Comparison of ENCODE assay signal across 1 cellular context in the genomic region with DNA sequence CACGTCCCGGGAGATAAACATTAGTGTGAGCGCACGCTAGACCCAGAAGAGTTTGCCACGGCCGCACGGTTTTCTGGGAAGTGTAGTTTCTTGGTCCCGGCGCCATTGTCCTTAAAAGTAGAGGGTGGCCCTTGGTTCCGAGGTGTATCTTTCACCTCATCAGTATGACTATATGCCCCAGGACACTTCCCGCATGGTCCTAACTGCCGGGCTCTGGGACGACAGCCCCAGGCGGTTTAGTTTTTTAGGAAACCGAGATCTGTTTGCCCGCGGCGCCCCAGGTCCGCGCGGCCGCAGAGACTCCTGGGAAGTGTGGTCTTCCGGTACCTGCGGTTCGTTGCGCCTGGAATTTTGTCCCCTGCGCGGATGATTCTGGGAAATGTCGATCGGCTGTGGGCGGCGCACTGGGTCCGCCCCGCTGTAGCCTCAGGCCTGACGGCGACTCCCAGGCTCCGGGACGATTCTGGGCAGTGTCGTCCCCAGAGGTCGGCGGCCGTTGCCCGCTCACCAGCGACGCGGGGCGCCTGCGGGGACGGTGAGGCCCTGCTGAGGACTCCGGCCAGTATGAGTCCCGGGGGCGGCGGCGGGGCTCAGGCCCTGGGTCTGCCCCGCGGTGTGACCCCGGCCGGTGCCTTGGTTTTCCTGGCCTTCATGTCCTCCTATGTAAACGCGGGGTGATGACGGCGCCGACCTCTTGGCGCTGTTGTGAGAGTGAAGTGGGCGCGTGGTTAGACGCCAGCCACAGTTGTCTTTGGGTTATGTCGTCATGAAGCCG.
TF ChIP-seq lines count a peak whose summit lies in the region.

A gene (plus strand): TSS at position 418 of the 775 bp plus-strand sequence. CDS start 795 bp downstream, outside the sequence.

TF ChIP-seq in WTC11, 78 proteins besides CTCF, POLR2A, EP300 and RAD21 (continued from another document and continues in another):
- TF ChIP-seq, protein P1, sequence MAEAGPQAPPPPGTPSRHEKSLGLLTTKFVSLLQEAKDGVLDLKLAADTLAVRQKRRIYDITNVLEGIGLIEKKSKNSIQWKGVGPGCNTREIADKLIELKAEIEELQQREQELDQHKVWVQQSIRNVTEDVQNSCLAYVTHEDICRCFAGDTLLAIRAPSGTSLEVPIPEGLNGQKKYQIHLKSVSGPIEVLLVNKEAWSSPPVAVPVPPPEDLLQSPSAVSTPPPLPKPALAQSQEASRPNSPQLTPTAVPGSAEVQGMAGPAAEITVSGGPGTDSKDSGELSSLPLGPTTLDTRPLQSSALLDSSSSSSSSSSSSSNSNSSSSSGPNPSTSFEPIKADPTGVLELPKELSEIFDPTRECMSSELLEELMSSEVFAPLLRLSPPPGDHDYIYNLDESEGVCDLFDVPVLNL (CRISPR knock-in tag; IDR thresholded peaks at IDR 0.05; ENCODE audit: borderline replicate concordance, low read depth): no peak
- TF ChIP-seq, protein P2, sequence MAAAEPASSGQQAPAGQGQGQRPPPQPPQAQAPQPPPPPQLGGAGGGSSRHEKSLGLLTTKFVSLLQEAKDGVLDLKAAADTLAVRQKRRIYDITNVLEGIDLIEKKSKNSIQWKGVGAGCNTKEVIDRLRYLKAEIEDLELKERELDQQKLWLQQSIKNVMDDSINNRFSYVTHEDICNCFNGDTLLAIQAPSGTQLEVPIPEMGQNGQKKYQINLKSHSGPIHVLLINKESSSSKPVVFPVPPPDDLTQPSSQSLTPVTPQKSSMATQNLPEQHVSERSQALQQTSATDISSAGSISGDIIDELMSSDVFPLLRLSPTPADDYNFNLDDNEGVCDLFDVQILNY (CRISPR knock-in tag; IDR thresholded peaks at IDR 0.05): peak; percentile 62; the same call in 1 of the 2 replicates
- TF ChIP-seq KAT7 (CRISPR knock-in tag; IDR thresholded peaks at IDR 0.05; ENCODE audit: borderline replicate concordance): no peak
- 0 out of 2 replicates have a peak, but pooled peaks have one; percentile 48 for TF ChIP-seq ZNF317 (CRISPR knock-in tag; IDR thresholded peaks at IDR 0.05; ENCODE audit: borderline replicate concordance, low read depth)
- TF ChIP-seq, protein P3, sequence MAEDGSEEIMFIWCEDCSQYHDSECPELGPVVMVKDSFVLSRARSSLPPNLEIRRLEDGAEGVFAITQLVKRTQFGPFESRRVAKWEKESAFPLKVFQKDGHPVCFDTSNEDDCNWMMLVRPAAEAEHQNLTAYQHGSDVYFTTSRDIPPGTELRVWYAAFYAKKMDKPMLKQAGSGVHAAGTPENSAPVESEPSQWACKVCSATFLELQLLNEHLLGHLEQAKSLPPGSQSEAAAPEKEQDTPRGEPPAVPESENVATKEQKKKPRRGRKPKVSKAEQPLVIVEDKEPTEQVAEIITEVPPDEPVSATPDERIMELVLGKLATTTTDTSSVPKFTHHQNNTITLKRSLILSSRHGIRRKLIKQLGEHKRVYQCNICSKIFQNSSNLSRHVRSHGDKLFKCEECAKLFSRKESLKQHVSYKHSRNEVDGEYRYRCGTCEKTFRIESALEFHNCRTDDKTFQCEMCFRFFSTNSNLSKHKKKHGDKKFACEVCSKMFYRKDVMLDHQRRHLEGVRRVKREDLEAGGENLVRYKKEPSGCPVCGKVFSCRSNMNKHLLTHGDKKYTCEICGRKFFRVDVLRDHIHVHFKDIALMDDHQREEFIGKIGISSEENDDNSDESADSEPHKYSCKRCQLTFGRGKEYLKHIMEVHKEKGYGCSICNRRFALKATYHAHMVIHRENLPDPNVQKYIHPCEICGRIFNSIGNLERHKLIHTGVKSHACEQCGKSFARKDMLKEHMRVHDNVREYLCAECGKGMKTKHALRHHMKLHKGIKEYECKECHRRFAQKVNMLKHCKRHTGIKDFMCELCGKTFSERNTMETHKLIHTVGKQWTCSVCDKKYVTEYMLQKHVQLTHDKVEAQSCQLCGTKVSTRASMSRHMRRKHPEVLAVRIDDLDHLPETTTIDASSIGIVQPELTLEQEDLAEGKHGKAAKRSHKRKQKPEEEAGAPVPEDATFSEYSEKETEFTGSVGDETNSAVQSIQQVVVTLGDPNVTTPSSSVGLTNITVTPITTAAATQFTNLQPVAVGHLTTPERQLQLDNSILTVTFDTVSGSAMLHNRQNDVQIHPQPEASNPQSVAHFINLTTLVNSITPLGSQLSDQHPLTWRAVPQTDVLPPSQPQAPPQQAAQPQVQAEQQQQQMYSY (CRISPR knock-in tag; IDR thresholded peaks at IDR 0.05): peak; percentile 29; the same call in 1 of the 2 replicates
- TF ChIP-seq NR3C1 (CRISPR knock-in tag; conservative IDR thresholded peaks at IDR 0.05; ENCODE audit: low read depth): no peak
- TF ChIP-seq JUN (CRISPR knock-in tag; IDR thresholded peaks at IDR 0.05): 0 out of 2 replicates have a peak, but pooled peaks have one; percentile 53
- TF ChIP-seq MYBL2 (CRISPR knock-in tag; IDR thresholded peaks at IDR 0.05): peak; percentile 80; the same call in 1 of the 2 replicates
- TF ChIP-seq CBFB (CRISPR knock-in tag; IDR thresholded peaks at IDR 0.05; ENCODE audit: low read depth): no peak
- TF ChIP-seq, protein P4, sequence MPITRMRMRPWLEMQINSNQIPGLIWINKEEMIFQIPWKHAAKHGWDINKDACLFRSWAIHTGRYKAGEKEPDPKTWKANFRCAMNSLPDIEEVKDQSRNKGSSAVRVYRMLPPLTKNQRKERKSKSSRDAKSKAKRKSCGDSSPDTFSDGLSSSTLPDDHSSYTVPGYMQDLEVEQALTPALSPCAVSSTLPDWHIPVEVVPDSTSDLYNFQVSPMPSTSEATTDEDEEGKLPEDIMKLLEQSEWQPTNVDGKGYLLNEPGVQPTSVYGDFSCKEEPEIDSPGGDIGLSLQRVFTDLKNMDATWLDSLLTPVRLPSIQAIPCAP (CRISPR knock-in tag; IDR thresholded peaks at IDR 0.05): no peak
- no peak for TF ChIP-seq PRRX2 (CRISPR knock-in tag; IDR thresholded peaks at IDR 0.05)
- TF ChIP-seq, protein P5, sequence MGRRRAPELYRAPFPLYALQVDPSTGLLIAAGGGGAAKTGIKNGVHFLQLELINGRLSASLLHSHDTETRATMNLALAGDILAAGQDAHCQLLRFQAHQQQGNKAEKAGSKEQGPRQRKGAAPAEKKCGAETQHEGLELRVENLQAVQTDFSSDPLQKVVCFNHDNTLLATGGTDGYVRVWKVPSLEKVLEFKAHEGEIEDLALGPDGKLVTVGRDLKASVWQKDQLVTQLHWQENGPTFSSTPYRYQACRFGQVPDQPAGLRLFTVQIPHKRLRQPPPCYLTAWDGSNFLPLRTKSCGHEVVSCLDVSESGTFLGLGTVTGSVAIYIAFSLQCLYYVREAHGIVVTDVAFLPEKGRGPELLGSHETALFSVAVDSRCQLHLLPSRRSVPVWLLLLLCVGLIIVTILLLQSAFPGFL (CRISPR knock-in tag; IDR thresholded peaks at IDR 0.05; ENCODE audit: borderline replicate concordance): no peak
- TF ChIP-seq CREB1 (CRISPR knock-in tag; IDR thresholded peaks at IDR 0.05): 0 out of 2 replicates have a peak, but pooled peaks have one; percentile 16
- TF ChIP-seq, protein P6, sequence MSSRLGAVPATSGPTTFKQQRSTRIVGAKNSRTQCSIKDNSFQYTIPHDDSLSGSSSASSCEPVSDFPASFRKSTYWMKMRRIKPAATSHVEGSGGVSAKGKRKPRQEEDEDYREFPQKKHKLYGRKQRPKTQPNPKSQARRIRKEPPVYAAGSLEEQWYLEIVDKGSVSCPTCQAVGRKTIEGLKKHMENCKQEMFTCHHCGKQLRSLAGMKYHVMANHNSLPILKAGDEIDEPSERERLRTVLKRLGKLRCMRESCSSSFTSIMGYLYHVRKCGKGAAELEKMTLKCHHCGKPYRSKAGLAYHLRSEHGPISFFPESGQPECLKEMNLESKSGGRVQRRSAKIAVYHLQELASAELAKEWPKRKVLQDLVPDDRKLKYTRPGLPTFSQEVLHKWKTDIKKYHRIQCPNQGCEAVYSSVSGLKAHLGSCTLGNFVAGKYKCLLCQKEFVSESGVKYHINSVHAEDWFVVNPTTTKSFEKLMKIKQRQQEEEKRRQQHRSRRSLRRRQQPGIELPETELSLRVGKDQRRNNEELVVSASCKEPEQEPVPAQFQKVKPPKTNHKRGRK (CRISPR knock-in tag; IDR thresholded peaks at IDR 0.05; ENCODE audit: borderline replicate concordance): no peak
- TF ChIP-seq, protein P7, sequence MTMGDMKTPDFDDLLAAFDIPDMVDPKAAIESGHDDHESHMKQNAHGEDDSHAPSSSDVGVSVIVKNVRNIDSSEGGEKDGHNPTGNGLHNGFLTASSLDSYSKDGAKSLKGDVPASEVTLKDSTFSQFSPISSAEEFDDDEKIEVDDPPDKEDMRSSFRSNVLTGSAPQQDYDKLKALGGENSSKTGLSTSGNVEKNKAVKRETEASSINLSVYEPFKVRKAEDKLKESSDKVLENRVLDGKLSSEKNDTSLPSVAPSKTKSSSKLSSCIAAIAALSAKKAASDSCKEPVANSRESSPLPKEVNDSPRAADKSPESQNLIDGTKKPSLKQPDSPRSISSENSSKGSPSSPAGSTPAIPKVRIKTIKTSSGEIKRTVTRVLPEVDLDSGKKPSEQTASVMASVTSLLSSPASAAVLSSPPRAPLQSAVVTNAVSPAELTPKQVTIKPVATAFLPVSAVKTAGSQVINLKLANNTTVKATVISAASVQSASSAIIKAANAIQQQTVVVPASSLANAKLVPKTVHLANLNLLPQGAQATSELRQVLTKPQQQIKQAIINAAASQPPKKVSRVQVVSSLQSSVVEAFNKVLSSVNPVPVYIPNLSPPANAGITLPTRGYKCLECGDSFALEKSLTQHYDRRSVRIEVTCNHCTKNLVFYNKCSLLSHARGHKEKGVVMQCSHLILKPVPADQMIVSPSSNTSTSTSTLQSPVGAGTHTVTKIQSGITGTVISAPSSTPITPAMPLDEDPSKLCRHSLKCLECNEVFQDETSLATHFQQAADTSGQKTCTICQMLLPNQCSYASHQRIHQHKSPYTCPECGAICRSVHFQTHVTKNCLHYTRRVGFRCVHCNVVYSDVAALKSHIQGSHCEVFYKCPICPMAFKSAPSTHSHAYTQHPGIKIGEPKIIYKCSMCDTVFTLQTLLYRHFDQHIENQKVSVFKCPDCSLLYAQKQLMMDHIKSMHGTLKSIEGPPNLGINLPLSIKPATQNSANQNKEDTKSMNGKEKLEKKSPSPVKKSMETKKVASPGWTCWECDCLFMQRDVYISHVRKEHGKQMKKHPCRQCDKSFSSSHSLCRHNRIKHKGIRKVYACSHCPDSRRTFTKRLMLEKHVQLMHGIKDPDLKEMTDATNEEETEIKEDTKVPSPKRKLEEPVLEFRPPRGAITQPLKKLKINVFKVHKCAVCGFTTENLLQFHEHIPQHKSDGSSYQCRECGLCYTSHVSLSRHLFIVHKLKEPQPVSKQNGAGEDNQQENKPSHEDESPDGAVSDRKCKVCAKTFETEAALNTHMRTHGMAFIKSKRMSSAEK (CRISPR knock-in tag; IDR thresholded peaks at IDR 0.05; ENCODE audit: borderline replicate concordance): no peak
- TF ChIP-seq, protein P8, sequence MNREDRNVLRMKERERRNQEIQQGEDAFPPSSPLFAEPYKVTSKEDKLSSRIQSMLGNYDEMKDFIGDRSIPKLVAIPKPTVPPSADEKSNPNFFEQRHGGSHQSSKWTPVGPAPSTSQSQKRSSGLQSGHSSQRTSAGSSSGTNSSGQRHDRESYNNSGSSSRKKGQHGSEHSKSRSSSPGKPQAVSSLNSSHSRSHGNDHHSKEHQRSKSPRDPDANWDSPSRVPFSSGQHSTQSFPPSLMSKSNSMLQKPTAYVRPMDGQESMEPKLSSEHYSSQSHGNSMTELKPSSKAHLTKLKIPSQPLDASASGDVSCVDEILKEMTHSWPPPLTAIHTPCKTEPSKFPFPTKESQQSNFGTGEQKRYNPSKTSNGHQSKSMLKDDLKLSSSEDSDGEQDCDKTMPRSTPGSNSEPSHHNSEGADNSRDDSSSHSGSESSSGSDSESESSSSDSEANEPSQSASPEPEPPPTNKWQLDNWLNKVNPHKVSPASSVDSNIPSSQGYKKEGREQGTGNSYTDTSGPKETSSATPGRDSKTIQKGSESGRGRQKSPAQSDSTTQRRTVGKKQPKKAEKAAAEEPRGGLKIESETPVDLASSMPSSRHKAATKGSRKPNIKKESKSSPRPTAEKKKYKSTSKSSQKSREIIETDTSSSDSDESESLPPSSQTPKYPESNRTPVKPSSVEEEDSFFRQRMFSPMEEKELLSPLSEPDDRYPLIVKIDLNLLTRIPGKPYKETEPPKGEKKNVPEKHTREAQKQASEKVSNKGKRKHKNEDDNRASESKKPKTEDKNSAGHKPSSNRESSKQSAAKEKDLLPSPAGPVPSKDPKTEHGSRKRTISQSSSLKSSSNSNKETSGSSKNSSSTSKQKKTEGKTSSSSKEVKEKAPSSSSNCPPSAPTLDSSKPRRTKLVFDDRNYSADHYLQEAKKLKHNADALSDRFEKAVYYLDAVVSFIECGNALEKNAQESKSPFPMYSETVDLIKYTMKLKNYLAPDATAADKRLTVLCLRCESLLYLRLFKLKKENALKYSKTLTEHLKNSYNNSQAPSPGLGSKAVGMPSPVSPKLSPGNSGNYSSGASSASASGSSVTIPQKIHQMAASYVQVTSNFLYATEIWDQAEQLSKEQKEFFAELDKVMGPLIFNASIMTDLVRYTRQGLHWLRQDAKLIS (CRISPR knock-in tag; IDR thresholded peaks at IDR 0.05; ENCODE audit: borderline replicate concordance): no peak
- TF ChIP-seq, protein P9, sequence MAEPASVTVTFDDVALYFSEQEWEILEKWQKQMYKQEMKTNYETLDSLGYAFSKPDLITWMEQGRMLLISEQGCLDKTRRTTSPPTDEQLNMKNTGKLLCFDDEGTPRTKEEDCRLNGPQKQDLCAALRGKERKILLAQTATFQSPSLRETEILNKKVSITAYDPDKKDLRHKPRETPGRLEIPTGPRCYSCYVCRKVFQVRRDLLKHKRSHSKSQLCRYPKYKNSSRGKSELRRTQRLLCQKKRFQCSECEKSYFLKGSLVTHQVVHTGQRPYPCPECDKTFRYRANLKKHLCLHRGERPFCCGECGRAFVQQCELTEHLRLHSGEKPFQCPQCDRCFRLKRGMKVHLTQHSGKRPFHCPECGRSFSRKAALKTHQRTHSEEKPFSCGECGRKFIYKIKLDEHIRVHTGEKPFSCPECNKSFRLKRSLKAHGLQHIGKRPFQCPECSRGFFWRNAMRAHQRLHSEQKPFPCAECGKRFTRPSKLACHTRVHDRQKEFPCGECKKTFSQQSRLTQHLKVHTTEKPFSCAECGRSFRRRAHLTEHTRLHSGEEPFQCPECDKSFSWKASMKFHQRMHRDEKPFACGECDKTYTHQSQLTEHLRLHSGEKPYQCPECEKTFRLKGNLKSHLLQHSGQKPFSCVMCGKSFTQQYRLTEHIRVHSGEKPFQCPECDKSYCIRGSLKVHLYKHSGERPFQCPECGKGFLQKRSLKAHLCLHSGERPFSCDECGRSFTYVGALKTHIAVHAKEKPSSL (CRISPR knock-in tag; conservative IDR thresholded peaks at IDR 0.05): no peak
- TF ChIP-seq GTF2I (CRISPR knock-in tag; conservative IDR thresholded peaks at IDR 0.05): no peak
- TF ChIP-seq, protein P10, sequence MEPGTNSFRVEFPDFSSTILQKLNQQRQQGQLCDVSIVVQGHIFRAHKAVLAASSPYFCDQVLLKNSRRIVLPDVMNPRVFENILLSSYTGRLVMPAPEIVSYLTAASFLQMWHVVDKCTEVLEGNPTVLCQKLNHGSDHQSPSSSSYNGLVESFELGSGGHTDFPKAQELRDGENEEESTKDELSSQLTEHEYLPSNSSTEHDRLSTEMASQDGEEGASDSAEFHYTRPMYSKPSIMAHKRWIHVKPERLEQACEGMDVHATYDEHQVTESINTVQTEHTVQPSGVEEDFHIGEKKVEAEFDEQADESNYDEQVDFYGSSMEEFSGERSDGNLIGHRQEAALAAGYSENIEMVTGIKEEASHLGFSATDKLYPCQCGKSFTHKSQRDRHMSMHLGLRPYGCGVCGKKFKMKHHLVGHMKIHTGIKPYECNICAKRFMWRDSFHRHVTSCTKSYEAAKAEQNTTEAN (CRISPR knock-in tag; IDR thresholded peaks at IDR 0.05): peak; percentile 83
- no peak for TF ChIP-seq ELF4 (CRISPR knock-in tag; IDR thresholded peaks at IDR 0.05; ENCODE audit: low read depth)
- TF ChIP-seq, protein P11, sequence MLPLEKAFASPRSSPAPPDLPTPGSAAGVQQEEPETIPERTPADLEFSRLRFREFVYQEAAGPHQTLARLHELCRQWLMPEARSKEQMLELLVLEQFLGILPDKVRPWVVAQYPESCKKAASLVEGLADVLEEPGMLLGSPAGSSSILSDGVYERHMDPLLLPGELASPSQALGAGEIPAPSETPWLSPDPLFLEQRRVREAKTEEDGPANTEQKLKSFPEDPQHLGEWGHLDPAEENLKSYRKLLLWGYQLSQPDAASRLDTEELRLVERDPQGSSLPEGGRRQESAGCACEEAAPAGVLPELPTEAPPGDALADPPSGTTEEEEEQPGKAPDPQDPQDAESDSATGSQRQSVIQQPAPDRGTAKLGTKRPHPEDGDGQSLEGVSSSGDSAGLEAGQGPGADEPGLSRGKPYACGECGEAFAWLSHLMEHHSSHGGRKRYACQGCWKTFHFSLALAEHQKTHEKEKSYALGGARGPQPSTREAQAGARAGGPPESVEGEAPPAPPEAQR (CRISPR knock-in tag; IDR thresholded peaks at IDR 0.05): no peak
